ENCODE assay signal across 1 cellular context in the genomic region with DNA sequence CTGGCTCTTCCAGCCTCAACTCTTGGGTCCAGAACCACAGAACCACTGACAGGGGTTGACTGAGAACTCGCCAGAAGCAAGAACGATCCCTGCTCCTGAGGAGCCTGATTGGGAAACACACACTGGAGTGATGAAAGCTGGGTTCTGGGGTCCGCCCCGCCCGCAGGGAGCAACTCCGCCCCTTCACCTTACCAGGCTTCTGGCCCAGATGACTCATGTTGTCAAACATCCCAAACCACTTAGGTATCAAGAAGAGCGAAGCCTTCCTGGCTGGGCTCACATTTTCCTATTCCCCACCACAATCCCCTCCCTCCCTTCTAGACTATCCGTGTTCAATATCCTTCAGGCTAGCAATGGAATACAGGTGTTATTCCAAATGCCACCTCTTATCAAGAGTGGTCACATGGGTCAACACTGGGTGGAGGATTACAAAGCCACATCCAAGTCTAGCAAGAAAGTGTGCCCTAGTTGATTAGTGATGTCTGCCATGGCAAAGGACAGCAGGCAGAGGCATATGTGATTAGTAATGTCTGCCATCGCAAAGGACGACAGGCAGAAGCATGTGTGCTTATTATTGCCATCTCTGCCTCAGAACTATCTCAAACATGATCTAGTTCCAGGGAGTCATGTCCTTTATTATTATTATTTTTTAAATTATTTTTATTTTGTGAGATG.
TF ChIP-seq lines count a peak whose summit lies in the region.

No MANE protein-coding gene starts in this region.

TF ChIP-seq in HepG2, 621 proteins besides CTCF, POLR2A, EP300 and RAD21 (continued from another document and continues in another):
- TF ChIP-seq ATF7 (IDR thresholded peaks at IDR 0.05), result no peak
- TF ChIP-seq ATF7 (CRISPR knock-in tag; IDR thresholded peaks at IDR 0.05), result no peak
- no peak for TF ChIP-seq ELF4 (CRISPR knock-in tag; IDR thresholded peaks at IDR 0.05; ENCODE audit: borderline replicate concordance)
- TF ChIP-seq FOXK1 (CRISPR knock-in tag; IDR thresholded peaks at IDR 0.05; ENCODE audit: borderline replicate concordance, low read depth), result peak; percentile 39; the same call in 1 of the 2 replicates
- no peak for TF ChIP-seq ZNF652 (CRISPR knock-in tag; IDR thresholded peaks at IDR 0.05; ENCODE audit: borderline replicate concordance, low read depth)
- peak; percentile 3; the same call in 1 of the 2 replicates for TF ChIP-seq SMC3 (IDR thresholded peaks at IDR 0.05; ENCODE audit: low read length)
- TF ChIP-seq ZNF777 (CRISPR knock-in tag; IDR thresholded peaks at IDR 0.05), result no peak
- peak; percentile 23; the same call in 1 of the 2 replicates for TF ChIP-seq GATAD2A (CRISPR knock-in tag; IDR thresholded peaks at IDR 0.05)
- TF ChIP-seq ZFY (CRISPR knock-in tag; IDR thresholded peaks at IDR 0.05), result no peak
- TF ChIP-seq GTF2F1 (IDR thresholded peaks at IDR 0.05; ENCODE audit: low read length), result no peak
- TF ChIP-seq, protein P1, sequence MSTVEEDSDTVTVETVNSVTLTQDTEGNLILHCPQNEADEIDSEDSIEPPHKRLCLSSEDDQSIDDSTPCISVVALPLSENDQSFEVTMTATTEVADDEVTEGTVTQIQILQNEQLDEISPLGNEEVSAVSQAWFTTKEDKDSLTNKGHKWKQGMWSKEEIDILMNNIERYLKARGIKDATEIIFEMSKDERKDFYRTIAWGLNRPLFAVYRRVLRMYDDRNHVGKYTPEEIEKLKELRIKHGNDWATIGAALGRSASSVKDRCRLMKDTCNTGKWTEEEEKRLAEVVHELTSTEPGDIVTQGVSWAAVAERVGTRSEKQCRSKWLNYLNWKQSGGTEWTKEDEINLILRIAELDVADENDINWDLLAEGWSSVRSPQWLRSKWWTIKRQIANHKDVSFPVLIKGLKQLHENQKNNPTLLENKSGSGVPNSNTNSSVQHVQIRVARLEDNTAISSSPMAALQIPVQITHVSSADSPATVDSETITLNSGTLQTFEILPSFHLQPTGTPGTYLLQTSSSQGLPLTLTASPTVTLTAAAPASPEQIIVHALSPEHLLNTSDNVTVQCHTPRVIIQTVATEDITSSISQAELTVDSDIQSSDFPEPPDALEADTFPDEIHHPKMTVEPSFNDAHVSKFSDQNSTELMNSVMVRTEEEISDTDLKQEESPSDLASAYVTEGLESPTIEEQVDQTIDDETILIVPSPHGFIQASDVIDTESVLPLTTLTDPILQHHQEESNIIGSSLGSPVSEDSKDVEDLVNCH (CRISPR knock-in tag; IDR thresholded peaks at IDR 0.05), result no peak
- no peak for TF ChIP-seq RFXAP (CRISPR knock-in tag; IDR thresholded peaks at IDR 0.05; ENCODE audit: borderline replicate concordance)
- TF ChIP-seq POGZ (CRISPR knock-in tag; IDR thresholded peaks at IDR 0.05), result no peak
- no peak for TF ChIP-seq GABPA (IDR thresholded peaks at IDR 0.05; ENCODE audit: low read depth, low read length)
- no peak for TF ChIP-seq GABPA (CRISPR knock-in tag; IDR thresholded peaks at IDR 0.05; ENCODE audit: low read depth)
- TF ChIP-seq NCOA2 (CRISPR knock-in tag; IDR thresholded peaks at IDR 0.05), result peak; percentile 29; the same call in 1 of the 2 replicates
- TF ChIP-seq ZSCAN22 (CRISPR knock-in tag; IDR thresholded peaks at IDR 0.05), result no peak
- TF ChIP-seq, protein P2, sequence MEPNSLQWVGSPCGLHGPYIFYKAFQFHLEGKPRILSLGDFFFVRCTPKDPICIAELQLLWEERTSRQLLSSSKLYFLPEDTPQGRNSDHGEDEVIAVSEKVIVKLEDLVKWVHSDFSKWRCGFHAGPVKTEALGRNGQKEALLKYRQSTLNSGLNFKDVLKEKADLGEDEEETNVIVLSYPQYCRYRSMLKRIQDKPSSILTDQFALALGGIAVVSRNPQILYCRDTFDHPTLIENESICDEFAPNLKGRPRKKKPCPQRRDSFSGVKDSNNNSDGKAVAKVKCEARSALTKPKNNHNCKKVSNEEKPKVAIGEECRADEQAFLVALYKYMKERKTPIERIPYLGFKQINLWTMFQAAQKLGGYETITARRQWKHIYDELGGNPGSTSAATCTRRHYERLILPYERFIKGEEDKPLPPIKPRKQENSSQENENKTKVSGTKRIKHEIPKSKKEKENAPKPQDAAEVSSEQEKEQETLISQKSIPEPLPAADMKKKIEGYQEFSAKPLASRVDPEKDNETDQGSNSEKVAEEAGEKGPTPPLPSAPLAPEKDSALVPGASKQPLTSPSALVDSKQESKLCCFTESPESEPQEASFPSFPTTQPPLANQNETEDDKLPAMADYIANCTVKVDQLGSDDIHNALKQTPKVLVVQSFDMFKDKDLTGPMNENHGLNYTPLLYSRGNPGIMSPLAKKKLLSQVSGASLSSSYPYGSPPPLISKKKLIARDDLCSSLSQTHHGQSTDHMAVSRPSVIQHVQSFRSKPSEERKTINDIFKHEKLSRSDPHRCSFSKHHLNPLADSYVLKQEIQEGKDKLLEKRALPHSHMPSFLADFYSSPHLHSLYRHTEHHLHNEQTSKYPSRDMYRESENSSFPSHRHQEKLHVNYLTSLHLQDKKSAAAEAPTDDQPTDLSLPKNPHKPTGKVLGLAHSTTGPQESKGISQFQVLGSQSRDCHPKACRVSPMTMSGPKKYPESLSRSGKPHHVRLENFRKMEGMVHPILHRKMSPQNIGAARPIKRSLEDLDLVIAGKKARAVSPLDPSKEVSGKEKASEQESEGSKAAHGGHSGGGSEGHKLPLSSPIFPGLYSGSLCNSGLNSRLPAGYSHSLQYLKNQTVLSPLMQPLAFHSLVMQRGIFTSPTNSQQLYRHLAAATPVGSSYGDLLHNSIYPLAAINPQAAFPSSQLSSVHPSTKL (CRISPR knock-in tag; IDR thresholded peaks at IDR 0.05), result no peak
- TF ChIP-seq, protein P3, sequence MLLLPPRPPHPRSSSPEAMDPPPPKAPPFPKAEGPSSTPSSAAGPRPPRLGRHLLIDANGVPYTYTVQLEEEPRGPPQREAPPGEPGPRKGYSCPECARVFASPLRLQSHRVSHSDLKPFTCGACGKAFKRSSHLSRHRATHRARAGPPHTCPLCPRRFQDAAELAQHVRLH (CRISPR knock-in tag; IDR thresholded peaks at IDR 0.05; ENCODE audit: borderline replicate concordance, low read depth), result 0 out of 2 replicates have a peak, but pooled peaks have one; percentile 40
- TF ChIP-seq FOSL2 (CRISPR knock-in tag; IDR thresholded peaks at IDR 0.05), result peak; percentile 96
- TF ChIP-seq ZNF766 (CRISPR knock-in tag; IDR thresholded peaks at IDR 0.05; ENCODE audit: borderline replicate concordance), result no peak
- TF ChIP-seq ELF1 (CRISPR knock-in tag; IDR thresholded peaks at IDR 0.05), result no peak
- TF ChIP-seq SALL1 (CRISPR knock-in tag; IDR thresholded peaks at IDR 0.05), result peak; percentile 30; the same call in 1 of the 2 replicates
- peak; percentile 67; the same call in 1 of the 2 replicates for TF ChIP-seq FOSL1 (CRISPR knock-in tag; IDR thresholded peaks at IDR 0.05; ENCODE audit: borderline replicate concordance)
- peak; percentile 53 for TF ChIP-seq SAP130 (CRISPR knock-in tag; IDR thresholded peaks at IDR 0.05; ENCODE audit: low read depth)
- no peak for TF ChIP-seq ZNF317 (CRISPR knock-in tag; IDR thresholded peaks at IDR 0.05)
- TF ChIP-seq WIZ (CRISPR knock-in tag; IDR thresholded peaks at IDR 0.05), result no peak
- TF ChIP-seq, protein P4, sequence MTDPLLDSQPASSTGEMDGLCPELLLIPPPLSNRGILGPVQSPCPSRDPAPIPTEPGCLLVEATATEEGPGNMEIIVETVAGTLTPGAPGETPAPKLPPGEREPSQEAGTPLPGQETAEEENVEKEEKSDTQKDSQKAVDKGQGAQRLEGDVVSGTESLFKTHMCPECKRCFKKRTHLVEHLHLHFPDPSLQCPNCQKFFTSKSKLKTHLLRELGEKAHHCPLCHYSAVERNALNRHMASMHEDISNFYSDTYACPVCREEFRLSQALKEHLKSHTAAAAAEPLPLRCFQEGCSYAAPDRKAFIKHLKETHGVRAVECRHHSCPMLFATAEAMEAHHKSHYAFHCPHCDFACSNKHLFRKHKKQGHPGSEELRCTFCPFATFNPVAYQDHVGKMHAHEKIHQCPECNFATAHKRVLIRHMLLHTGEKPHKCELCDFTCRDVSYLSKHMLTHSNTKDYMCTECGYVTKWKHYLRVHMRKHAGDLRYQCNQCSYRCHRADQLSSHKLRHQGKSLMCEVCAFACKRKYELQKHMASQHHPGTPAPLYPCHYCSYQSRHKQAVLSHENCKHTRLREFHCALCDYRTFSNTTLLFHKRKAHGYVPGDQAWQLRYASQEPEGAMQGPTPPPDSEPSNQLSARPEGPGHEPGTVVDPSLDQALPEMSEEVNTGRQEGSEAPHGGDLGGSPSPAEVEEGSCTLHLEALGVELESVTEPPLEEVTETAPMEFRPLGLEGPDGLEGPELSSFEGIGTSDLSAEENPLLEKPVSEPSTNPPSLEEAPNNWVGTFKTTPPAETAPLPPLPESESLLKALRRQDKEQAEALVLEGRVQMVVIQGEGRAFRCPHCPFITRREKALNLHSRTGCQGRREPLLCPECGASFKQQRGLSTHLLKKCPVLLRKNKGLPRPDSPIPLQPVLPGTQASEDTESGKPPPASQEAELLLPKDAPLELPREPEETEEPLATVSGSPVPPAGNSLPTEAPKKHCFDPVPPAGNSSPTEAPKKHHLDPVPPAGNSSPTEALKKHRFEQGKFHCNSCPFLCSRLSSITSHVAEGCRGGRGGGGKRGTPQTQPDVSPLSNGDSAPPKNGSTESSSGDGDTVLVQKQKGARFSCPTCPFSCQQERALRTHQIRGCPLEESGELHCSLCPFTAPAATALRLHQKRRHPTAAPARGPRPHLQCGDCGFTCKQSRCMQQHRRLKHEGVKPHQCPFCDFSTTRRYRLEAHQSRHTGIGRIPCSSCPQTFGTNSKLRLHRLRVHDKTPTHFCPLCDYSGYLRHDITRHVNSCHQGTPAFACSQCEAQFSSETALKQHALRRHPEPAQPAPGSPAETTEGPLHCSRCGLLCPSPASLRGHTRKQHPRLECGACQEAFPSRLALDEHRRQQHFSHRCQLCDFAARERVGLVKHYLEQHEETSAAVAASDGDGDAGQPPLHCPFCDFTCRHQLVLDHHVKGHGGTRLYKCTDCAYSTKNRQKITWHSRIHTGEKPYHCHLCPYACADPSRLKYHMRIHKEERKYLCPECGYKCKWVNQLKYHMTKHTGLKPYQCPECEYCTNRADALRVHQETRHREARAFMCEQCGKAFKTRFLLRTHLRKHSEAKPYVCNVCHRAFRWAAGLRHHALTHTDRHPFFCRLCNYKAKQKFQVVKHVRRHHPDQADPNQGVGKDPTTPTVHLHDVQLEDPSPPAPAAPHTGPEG (CRISPR knock-in tag; IDR thresholded peaks at IDR 0.05), result no peak
- TF ChIP-seq, protein P5, sequence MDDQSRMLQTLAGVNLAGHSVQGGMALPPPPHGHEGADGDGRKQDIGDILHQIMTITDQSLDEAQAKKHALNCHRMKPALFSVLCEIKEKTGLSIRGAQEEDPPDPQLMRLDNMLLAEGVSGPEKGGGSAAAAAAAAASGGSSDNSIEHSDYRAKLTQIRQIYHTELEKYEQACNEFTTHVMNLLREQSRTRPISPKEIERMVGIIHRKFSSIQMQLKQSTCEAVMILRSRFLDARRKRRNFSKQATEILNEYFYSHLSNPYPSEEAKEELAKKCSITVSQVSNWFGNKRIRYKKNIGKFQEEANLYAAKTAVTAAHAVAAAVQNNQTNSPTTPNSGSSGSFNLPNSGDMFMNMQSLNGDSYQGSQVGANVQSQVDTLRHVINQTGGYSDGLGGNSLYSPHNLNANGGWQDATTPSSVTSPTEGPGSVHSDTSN (CRISPR knock-in tag; IDR thresholded peaks at IDR 0.05; ENCODE audit: borderline replicate concordance), result no peak
- no peak for TF ChIP-seq ZNF329 (CRISPR knock-in tag; IDR thresholded peaks at IDR 0.05; ENCODE audit: low read depth)
- no peak for TF ChIP-seq KMT2B (CRISPR knock-in tag; IDR thresholded peaks at IDR 0.05)
- peak; percentile 47; the same call in 1 of the 2 replicates for TF ChIP-seq RXRA (CRISPR knock-in tag; IDR thresholded peaks at IDR 0.05)
- TF ChIP-seq, protein P6, sequence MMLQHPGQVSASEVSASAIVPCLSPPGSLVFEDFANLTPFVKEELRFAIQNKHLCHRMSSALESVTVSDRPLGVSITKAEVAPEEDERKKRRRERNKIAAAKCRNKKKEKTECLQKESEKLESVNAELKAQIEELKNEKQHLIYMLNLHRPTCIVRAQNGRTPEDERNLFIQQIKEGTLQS (CRISPR knock-in tag; IDR thresholded peaks at IDR 0.05), result peak; percentile 79
- TF ChIP-seq, protein P7, sequence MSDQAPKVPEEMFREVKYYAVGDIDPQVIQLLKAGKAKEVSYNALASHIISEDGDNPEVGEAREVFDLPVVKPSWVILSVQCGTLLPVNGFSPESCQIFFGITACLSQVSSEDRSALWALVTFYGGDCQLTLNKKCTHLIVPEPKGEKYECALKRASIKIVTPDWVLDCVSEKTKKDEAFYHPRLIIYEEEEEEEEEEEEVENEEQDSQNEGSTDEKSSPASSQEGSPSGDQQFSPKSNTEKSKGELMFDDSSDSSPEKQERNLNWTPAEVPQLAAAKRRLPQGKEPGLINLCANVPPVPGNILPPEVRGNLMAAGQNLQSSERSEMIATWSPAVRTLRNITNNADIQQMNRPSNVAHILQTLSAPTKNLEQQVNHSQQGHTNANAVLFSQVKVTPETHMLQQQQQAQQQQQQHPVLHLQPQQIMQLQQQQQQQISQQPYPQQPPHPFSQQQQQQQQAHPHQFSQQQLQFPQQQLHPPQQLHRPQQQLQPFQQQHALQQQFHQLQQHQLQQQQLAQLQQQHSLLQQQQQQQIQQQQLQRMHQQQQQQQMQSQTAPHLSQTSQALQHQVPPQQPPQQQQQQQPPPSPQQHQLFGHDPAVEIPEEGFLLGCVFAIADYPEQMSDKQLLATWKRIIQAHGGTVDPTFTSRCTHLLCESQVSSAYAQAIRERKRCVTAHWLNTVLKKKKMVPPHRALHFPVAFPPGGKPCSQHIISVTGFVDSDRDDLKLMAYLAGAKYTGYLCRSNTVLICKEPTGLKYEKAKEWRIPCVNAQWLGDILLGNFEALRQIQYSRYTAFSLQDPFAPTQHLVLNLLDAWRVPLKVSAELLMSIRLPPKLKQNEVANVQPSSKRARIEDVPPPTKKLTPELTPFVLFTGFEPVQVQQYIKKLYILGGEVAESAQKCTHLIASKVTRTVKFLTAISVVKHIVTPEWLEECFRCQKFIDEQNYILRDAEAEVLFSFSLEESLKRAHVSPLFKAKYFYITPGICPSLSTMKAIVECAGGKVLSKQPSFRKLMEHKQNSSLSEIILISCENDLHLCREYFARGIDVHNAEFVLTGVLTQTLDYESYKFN (CRISPR knock-in tag; conservative IDR thresholded peaks at IDR 0.05), result 0 out of 2 replicates have a peak, but pooled peaks have one; percentile 25
- no peak for TF ChIP-seq IRX3 (CRISPR knock-in tag; IDR thresholded peaks at IDR 0.05; ENCODE audit: borderline replicate concordance, low read depth)
- TF ChIP-seq, protein P8, sequence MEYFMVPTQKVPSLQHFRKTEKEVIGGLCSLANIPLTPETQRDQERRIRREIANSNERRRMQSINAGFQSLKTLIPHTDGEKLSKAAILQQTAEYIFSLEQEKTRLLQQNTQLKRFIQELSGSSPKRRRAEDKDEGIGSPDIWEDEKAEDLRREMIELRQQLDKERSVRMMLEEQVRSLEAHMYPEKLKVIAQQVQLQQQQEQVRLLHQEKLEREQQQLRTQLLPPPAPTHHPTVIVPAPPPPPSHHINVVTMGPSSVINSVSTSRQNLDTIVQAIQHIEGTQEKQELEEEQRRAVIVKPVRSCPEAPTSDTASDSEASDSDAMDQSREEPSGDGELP (IDR thresholded peaks at IDR 0.05; ENCODE audit: borderline replicate concordance, low read depth), result peak; percentile 42; the same call in 1 of the 2 replicates
- peak; percentile 76 for TF ChIP-seq JUND (CRISPR knock-in tag; IDR thresholded peaks at IDR 0.05)
- 0 out of 2 replicates have a peak, but pooled peaks have one; percentile 27 for TF ChIP-seq KAT8 (CRISPR knock-in tag; IDR thresholded peaks at IDR 0.05)
- no peak for TF ChIP-seq ZMYM4 (CRISPR knock-in tag; IDR thresholded peaks at IDR 0.05)
